Comparison of ENCODE assay signal across 1 cellular context in the genomic region with DNA sequence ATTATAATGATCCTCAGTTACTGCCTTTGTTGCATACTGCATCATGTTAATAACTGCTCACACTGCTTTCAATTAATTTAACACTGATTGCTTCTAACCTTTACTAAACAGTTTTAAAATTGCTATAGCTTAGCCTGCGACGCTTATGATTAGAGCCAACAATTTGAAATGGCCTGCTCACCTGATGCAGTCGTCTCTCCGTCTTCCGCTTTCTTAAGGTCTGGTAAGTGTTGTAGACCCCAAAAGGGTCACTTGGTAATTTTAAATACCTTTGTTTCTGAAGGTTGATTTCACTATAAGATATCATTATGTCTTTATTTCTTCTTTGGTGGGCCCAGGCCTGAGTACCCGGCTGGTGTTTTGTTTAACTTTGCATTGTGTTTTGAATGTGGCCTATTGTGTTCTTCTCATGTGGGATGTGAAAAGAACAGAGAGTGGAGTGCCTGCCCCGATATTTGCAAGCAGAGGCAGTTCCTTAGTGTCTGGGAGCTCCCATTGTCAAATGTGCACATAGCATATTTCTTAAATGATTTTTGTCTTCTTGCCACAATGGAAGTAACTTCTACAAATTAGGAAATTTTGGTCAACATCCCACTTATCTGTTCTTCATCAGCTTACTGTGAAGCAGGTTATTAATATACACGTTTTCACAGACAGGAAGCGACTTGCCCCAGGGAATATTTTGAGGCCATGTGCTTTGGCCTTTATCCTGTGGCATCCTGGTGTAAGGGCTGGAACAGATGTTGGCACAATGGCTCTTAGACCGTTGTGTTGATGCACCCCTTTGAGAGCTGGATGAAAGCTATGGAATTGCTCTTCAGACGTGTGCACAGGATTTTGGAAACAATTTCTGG.
TF ChIP-seq lines count a peak whose summit lies in the region.

No MANE protein-coding gene starts in this region.

TF ChIP-seq in neural cell, 6 proteins besides CTCF, POLR2A, EP300 and RAD21:
- no peak for TF ChIP-seq TAF1 (IDR thresholded peaks at IDR 0.05; ENCODE audit: low read depth)
